ENCODE assay signal across 8 cellular contexts in the genomic region with DNA sequence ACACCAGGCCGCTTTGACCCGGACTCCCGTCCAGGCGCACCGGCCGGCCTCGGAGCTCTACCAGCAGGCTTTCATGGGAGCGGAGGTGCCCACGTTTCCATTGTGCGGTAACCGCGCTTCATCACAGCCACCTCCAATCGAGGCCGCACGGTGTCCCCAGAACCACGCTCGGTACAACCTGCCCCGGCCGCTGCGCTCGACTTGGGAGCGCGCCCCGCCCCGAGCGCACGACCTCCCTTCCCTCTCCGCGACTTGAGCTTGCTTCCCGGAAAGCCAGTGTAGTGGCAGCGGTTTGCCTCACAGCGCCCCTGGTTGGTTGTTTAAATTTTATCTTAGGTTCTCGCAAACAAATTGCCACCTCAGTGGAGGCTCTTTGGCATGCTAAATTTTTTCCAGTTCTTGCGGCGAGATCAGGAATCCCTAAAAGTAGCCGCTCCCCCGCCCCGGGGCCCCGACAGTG.
DNase-seq lines count a peak whose midpoint lies in the region; ATAC-seq lines count a peak whose summit lies in the region.

No MANE protein-coding gene starts in this region.

- H3K27ac ChIP-seq in HUES48 (ENCODE audit: low read depth, low read length), result peak overlapping the region; percentile 87

- H3K4me3 ChIP-seq in HUES48 (ENCODE audit: low read depth, low read length), result peak overlapping the region; percentile 56

- H3K27me3 ChIP-seq in HUES48 (ENCODE audit: control insufficient read depth, insufficient read depth, low read length), result peaks cover 57% of the 10 kb centered on the region

- DNase-seq in DMS114 treated with DMSO at 0.1 percent for 48 hours (lab: John Stamatoyannopoulos, UW; ENCODE audit: unreplicated experiment) (peak; percentile 21), SW 1271 (lab: John Stamatoyannopoulos, UW) (peak; percentile 70 to 93), ecto neural progenitor cell (ENCODE audit: low spot score) (peak; percentile 84), memory B cell (ENCODE audit: low spot score in 2 of 2) (no peak), cerebellar nuclear complex (lab: John Stamatoyannopoulos, UW) (no peak)
- DNase-seq in stimulated activated CD8-positive, alpha-beta memory T cell treated with anti-CD3 and anti-CD28 coated beads, Interleukin-4, amount 100 ng/mL, for 48 hours, result peak; percentile 72

- H3K9me3 Mint-ChIP-seq in memory B cell, result no peaks in the 10 kb centered on the region

- H3K36me3 Mint-ChIP-seq in memory B cell, result no peaks in the 10 kb centered on the region

- no peaks in the 10 kb centered on the region for H3K36me3 ChIP-seq in HUES48 (ENCODE audit: control insufficient read depth, insufficient read depth, low read length)

- H3K27ac Mint-ChIP-seq in memory B cell, result no peak overlapping the region

- peaks cover 4% of the 10 kb centered on the region for H3K4me1 Mint-ChIP-seq in memory B cell

- H3K4me1 ChIP-seq in HUES48 (ENCODE audit: control insufficient read depth, insufficient read depth, low read length), result peaks cover 44% of the 10 kb centered on the region

- H3K9ac ChIP-seq in HUES48 (ENCODE audit: low read depth, low read length), result no peak overlapping the region

- H3K4me3 Mint-ChIP-seq in memory B cell, result peak overlapping the region; percentile 76

- peaks cover 12% of the 10 kb centered on the region for H3K27me3 Mint-ChIP-seq in memory B cell

- H3K9me3 ChIP-seq in HUES48 (ENCODE audit: control insufficient read depth, insufficient read depth, low read length), result no peaks in the 10 kb centered on the region

- ATAC-seq in GM19467 (IDR thresholded peaks at IDR 0.05; ENCODE audit: unreplicated experiment), result peak; percentile 46
- peak; percentile 51 for ATAC-seq in memory B cell (ENCODE audit: low read depth)

Comparison
In these comparisons a context has a peak if more than half of its experiments do, and no peak if none do; other contexts are left out.
1. DNase-seq: peak in DMS114 treated with DMSO at 0.1 percent for 48 hours (single experiment), SW 1271 (2 of 2), ecto neural progenitor cell (single experiment) and stimulated activated CD8-positive, alpha-beta memory T cell treated with anti-CD3 and anti-CD28 coated beads, Interleukin-4, amount 100 ng/mL, for 48 hours (single experiment); none in memory B cell (0 of 2) and cerebellar nuclear complex (0 of 2).